In genomic region chr18:79389689-79390088, GRCh38 we compare ENCODE assay signal across 32 cellular contexts.
"Had no signal": no experiment of that assay in that cellular context is flagged by ENCODE, and none has a peak within 500 bp of the region (broad histone marks: within the 10 kb centered on the region; RNA-seq: fewer than 3 reads in every experiment).

No MANE protein-coding gene starts in this region.

- DNase-seq: activated CD4-positive, alpha-beta memory T cell treated with anti-CD3 and anti-CD28 coated beads for 36 hours; activated CD4-positive, alpha-beta T cell treated with anti-CD3 and anti-CD28 coated beads for 36 hours; activated CD4-positive, alpha-beta T cell treated with anti-CD3 and anti-CD28 coated beads, Interleukin-2, amount 10 ng/mL, durations not matched to agents 24 days and 14 days; activated CD4-positive, CD25-positive, alpha-beta regulatory T cell; activated CD4-positive, CD25-positive, alpha-beta regulatory T cell treated with anti-CD3 and anti-CD28 coated beads, Interleukin-2, amount 50 U/mL, for 72 hours; activated CD8-positive, alpha-beta memory T cell treated with anti-CD3 and anti-CD28 coated beads, Interleukin-2, amount 10 ng/mL, durations not matched to agents 7 days and 5 days; activated CD8-positive, alpha-beta memory T cell treated with anti-CD3 and anti-CD28 coated beads, Interleukin-2, amount 50 U/mL, for 4 hours; activated CD8-positive, alpha-beta T cell treated with anti-CD3 and anti-CD28 coated beads, Interleukin-2, amount 10 ng/mL, durations not matched to agents 7 days and 5 days; activated effector memory CD4-positive, alpha-beta T cell treated with anti-CD3 and anti-CD28 coated beads, Interleukin-2, amount 50 U/mL, for 16 hours; activated T-cell treated with anti-CD3 and anti-CD28 coated beads, Interleukin-2, amount 50 U/mL, for 48 hours; amniotic stem cell; anterior cingulate cortex; brain microvascular endothelial cell; effector memory CD4-positive, alpha-beta T cell; esophagus squamous epithelium; foreskin melanocyte; heart right ventricle; T1000; WERI-Rb-1 had no signal

- H3K9me3 ChIP-seq: esophagus squamous epithelium, gastroesophageal sphincter, heart right ventricle had no signal

- H3K4me3 Mint-ChIP-seq: activated CD4-positive, alpha-beta memory T cell treated with anti-CD3 and anti-CD28 coated beads for 36 hours; activated CD4-positive, alpha-beta T cell treated with anti-CD3 and anti-CD28 coated beads for 36 hours; activated CD4-positive, alpha-beta T cell treated with anti-CD3 and anti-CD28 coated beads, Interleukin-2, amount 10 ng/mL, durations not matched to agents 24 days and 14 days; activated CD8-positive, alpha-beta memory T cell treated with anti-CD3 and anti-CD28 coated beads, Interleukin-2, amount 10 ng/mL, durations not matched to agents 7 days and 5 days; activated CD8-positive, alpha-beta T cell treated with anti-CD3 and anti-CD28 coated beads, Interleukin-2, amount 10 ng/mL, durations not matched to agents 7 days and 5 days; activated naive CD4-positive, alpha-beta T cell treated with anti-CD3 and anti-CD28 coated beads for 36 hours; activated naive CD8-positive, alpha-beta T cell; activated T-helper 1 cell treated with anti-CD3 and anti-CD28 coated beads, Interleukin-12 subunit alpha, Interleukin-12 subunit beta, Interleukin-2, Interleukin-4 antibody, amounts not matched to agents 30 ng/mL and 10 ng/mL and 1 ng/mL, durations not matched to agents 14 hours and 24 hours and 36 hours; central memory CD8-positive, alpha-beta T cell; dendritic cell treated with granulocyte-macrophage colony-stimulating factor and Interleukin-4, amounts not matched to agents 40 ng/mL and 50 ng/mL, for 4 days; T-helper 1 cell treated with Interleukin-12 subunit alpha and Interleukin-12 subunit beta and Interleukin-4 antibody, amounts not matched to agents 30 μg/mL and 1 μg/mL, for 36 hours; T-helper 2 cell treated with Interferon-gamma antibody and Interleukin-4, amounts not matched to agents 5 μg/mL and 100 μg/mL, for 36 hours had no signal

- H3K27ac ChIP-seq: brain microvascular endothelial cell, coronary artery, dorsolateral prefrontal cortex, epithelial cell of prostate, esophagus squamous epithelium, gastroesophageal sphincter, heart right ventricle, hepatocyte, WERI-Rb-1 had no signal

- H3K4me3 ChIP-seq: coronary artery, dorsolateral prefrontal cortex, esophagus squamous epithelium, gastroesophageal sphincter, heart right ventricle, hepatocyte had no signal

- H3K27ac Mint-ChIP-seq: activated CD4-positive, alpha-beta memory T cell treated with anti-CD3 and anti-CD28 coated beads for 36 hours; activated CD4-positive, alpha-beta T cell treated with anti-CD3 and anti-CD28 coated beads for 36 hours; activated CD4-positive, alpha-beta T cell treated with anti-CD3 and anti-CD28 coated beads, Interleukin-2, amount 10 ng/mL, durations not matched to agents 24 days and 14 days; activated CD8-positive, alpha-beta memory T cell treated with anti-CD3 and anti-CD28 coated beads, Interleukin-2, amount 10 ng/mL, durations not matched to agents 7 days and 5 days; activated CD8-positive, alpha-beta T cell treated with anti-CD3 and anti-CD28 coated beads, Interleukin-2, amount 10 ng/mL, durations not matched to agents 7 days and 5 days; activated naive CD4-positive, alpha-beta T cell treated with anti-CD3 and anti-CD28 coated beads for 36 hours; activated naive CD8-positive, alpha-beta T cell; activated T-helper 1 cell treated with anti-CD3 and anti-CD28 coated beads, Interleukin-12 subunit alpha, Interleukin-12 subunit beta, Interleukin-2, Interleukin-4 antibody, amounts not matched to agents 30 ng/mL and 10 ng/mL and 1 ng/mL, durations not matched to agents 14 hours and 24 hours and 36 hours; activated T-helper 2 cell treated with anti-CD3 and anti-CD28 coated beads, Interferon-gamma antibody, Interleukin-2, Interleukin-4, amounts not matched to agents 10 μg/mL and 5 μg/mL and 100 μg/mL, durations not matched to agents 14 hours and 24 hours and 36 hours; dendritic cell treated with granulocyte-macrophage colony-stimulating factor and Interleukin-4, amounts not matched to agents 40 ng/mL and 50 ng/mL, for 4 days; T-helper 1 cell treated with Interleukin-12 subunit alpha and Interleukin-12 subunit beta and Interleukin-4 antibody, amounts not matched to agents 30 μg/mL and 1 μg/mL, for 36 hours; T-helper 2 cell treated with Interferon-gamma antibody and Interleukin-4, amounts not matched to agents 5 μg/mL and 100 μg/mL, for 36 hours had no signal

- ATAC-seq: activated CD4-positive, alpha-beta T cell treated with anti-CD3 and anti-CD28 coated beads for 36 hours; activated CD8-positive, alpha-beta memory T cell treated with anti-CD3 and anti-CD28 coated beads, Interleukin-2, amount 10 ng/mL, durations not matched to agents 7 days and 5 days; activated CD8-positive, alpha-beta T cell treated with anti-CD3 and anti-CD28 coated beads, Interleukin-2, amount 10 ng/mL, durations not matched to agents 7 days and 5 days; gastroesophageal sphincter; heart right ventricle had no signal

- H3K36me3 ChIP-seq: brain microvascular endothelial cell, esophagus squamous epithelium, gastroesophageal sphincter, heart right ventricle, WERI-Rb-1 had no signal

- H3K9me3 Mint-ChIP-seq: activated CD4-positive, alpha-beta memory T cell treated with anti-CD3 and anti-CD28 coated beads for 36 hours; activated CD4-positive, alpha-beta T cell treated with anti-CD3 and anti-CD28 coated beads, Interleukin-2, amount 10 ng/mL, durations not matched to agents 24 days and 14 days; activated naive CD4-positive, alpha-beta T cell treated with anti-CD3 and anti-CD28 coated beads for 36 hours; activated T-helper 1 cell treated with anti-CD3 and anti-CD28 coated beads, Interleukin-12 subunit alpha, Interleukin-12 subunit beta, Interleukin-2, Interleukin-4 antibody, amounts not matched to agents 30 ng/mL and 10 ng/mL and 1 ng/mL, durations not matched to agents 14 hours and 24 hours and 36 hours; activated T-helper 2 cell treated with anti-CD3 and anti-CD28 coated beads, Interferon-gamma antibody, Interleukin-2, Interleukin-4, amounts not matched to agents 10 μg/mL and 5 μg/mL and 100 μg/mL, durations not matched to agents 14 hours and 24 hours and 36 hours; central memory CD8-positive, alpha-beta T cell; dendritic cell treated with granulocyte-macrophage colony-stimulating factor and Interleukin-4, amounts not matched to agents 40 ng/mL and 50 ng/mL, for 4 days; T-helper 1 cell treated with Interleukin-12 subunit alpha and Interleukin-12 subunit beta and Interleukin-4 antibody, amounts not matched to agents 30 μg/mL and 1 μg/mL, for 36 hours; T-helper 2 cell treated with Interferon-gamma antibody and Interleukin-4, amounts not matched to agents 5 μg/mL and 100 μg/mL, for 36 hours had no signal

- H3K36me3 Mint-ChIP-seq: activated CD4-positive, alpha-beta memory T cell treated with anti-CD3 and anti-CD28 coated beads for 36 hours; activated CD8-positive, alpha-beta memory T cell treated with anti-CD3 and anti-CD28 coated beads, Interleukin-2, amount 10 ng/mL, durations not matched to agents 7 days and 5 days; activated naive CD8-positive, alpha-beta T cell had no signal

- H3K27me3 Mint-ChIP-seq: activated naive CD8-positive, alpha-beta T cell had no signal
